ENCODE assay signal across 27 cellular contexts in the genomic region with DNA sequence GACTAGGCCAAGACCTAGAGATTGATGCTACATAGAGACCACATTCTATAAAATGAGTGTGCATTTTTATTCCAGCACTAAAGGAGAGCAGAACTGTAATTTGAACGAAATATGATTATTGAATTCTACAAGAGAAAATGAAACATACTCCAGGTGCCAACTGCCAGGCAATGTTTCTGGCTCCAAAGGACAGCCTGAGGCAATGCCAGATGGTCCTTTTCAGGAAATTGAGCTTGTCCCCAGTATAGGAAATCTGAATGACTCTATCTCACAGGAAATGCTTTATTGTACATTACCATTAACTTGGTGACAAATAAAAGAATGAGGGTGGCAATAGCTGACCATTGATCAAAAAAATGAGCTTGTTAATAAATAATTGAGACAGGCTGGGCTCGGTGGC. TPM values are rescaled to one million over a fixed set of nuclear protein-coding genes. Genes with fewer than 3 reads are reported as not detected.
DNase-seq lines count a peak whose midpoint lies in the region; ATAC-seq and TF ChIP-seq lines count a peak whose summit lies in the region.
"Had no signal": no experiment of that assay in that cellular context is flagged by ENCODE, and none has a peak within 500 bp of the region (broad histone marks: within the 10 kb centered on the region; RNA-seq: fewer than 3 reads in every experiment).

No MANE protein-coding gene starts in this region.

- no peak for TF ChIP-seq POLR2A in stomach (IDR thresholded peaks at IDR 0.05)

- H3K4me1 Mint-ChIP-seq in brain, result no peaks in the 10 kb centered on the region

- no peak overlapping the region for H3K27ac ChIP-seq in stomach
- H3K27ac ChIP-seq: PC-9, SJCRH30 had no signal

- peaks cover 10% of the 10 kb centered on the region for H3K27me3 Mint-ChIP-seq in brain
- H3K27me3 Mint-ChIP-seq: CD4-positive, alpha-beta memory T cell had no signal

- H3K4me1 ChIP-seq in stomach, result no peaks in the 10 kb centered on the region
- H3K4me1 ChIP-seq: HAP-1, SJCRH30 had no signal

- TF ChIP-seq EP300 in stomach (IDR thresholded peaks at IDR 0.05), result no peak

- DNase-seq in NCI-H1092 treated with DMSO at 0.1 percent for 48 hours (lab: John Stamatoyannopoulos, UW) (peak; percentile 2), NCI-H1092 (lab: John Stamatoyannopoulos, UW) (no peak), COLO668 (lab: John Stamatoyannopoulos, UW; ENCODE audit: unreplicated experiment) (peak; percentile 30), NCI-H1694 treated with DMSO at 0.1 percent for 48 hours (lab: John Stamatoyannopoulos, UW) (peak; percentile 71), inferior parietal cortex (ENCODE audit: extremely low spot score) (no peak), left cardiac atrium (no peak), stomach (no peak)
- DNase-seq: 8988T; C1 segment of cervical spinal cord; CD4-positive, alpha-beta memory T cell; DMS153; KBM-7; MV-4-11; NCI-H2029 treated with DMSO at 0.1 percent for 48 hours; NCI-H2171; NCI-H345; NCI-H748 treated with DMSO at 0.1 percent for 48 hours; NK-92 treated with Interleukin-12 subunit alpha and Interleukin-12 subunit beta, amount 100 ng/mL, for 24 hours; PC-9; SJCRH30; T-helper 1 cell had no signal

- no peak for TF ChIP-seq CTCF in brain (conservative IDR thresholded peaks at IDR 0.05)
- TF ChIP-seq CTCF in stomach (IDR thresholded peaks at IDR 0.05), result no peak

- H3K27ac Mint-ChIP-seq in brain, result peak overlapping the region in 4 of 5 experiments; percentile 29 to 79 (median 56)
- H3K27ac Mint-ChIP-seq: GM23338; T-helper 2 cell treated with Interferon-gamma antibody and Interleukin-4, amounts not matched to agents 5 μg/mL and 100 μg/mL, for 36 hours had no signal

- no peaks in the 10 kb centered on the region for H3K36me3 ChIP-seq in stomach
- H3K36me3 ChIP-seq: HAP-1, SJCRH30 had no signal

- H3K27me3 ChIP-seq in stomach, result no peaks in the 10 kb centered on the region
- H3K27me3 ChIP-seq: SJCRH30 had no signal

- no peak for ATAC-seq in left cardiac atrium
- ATAC-seq: GM23338, Right ventricle myocardium inferior had no signal

- H3K4me3 Mint-ChIP-seq in brain, result no peak overlapping the region
- H3K4me3 Mint-ChIP-seq: CD4-positive, alpha-beta memory T cell; GM23338; T-helper 2 cell treated with Interferon-gamma antibody and Interleukin-4, amounts not matched to agents 5 μg/mL and 100 μg/mL, for 36 hours had no signal

- WGBS in stomach, 5 donors, result 63 to 82% (median 78%) methylated on average over 2 of the region's 2 CpGs

- no peak overlapping the region for H3K4me3 ChIP-seq in stomach
- H3K4me3 ChIP-seq: GM23338, HAP-1, PC-9, SJCRH30 had no signal

- no peaks in the 10 kb centered on the region for H3K36me3 Mint-ChIP-seq in brain
- H3K36me3 Mint-ChIP-seq: CD4-positive, alpha-beta memory T cell had no signal

- no peaks in the 10 kb centered on the region for H3K9me3 ChIP-seq in stomach
- H3K9me3 ChIP-seq: HAP-1, SJCRH30 had no signal

- intact Hi-C loops in left cardiac atrium (cut with DNase I), result no loop called here
- intact Hi-C loops in stomach (cut with DNase I; ENCODE audit: low total_unique reads), result no loop called here

- no peaks in the 10 kb centered on the region for H3K9me3 Mint-ChIP-seq in brain
- H3K9me3 Mint-ChIP-seq: CD4-positive, alpha-beta memory T cell; GM23338; T-helper 2 cell treated with Interferon-gamma antibody and Interleukin-4, amounts not matched to agents 5 μg/mL and 100 μg/mL, for 36 hours had no signal

RNA-seq across cellular contexts. Expression of a gene that starts 28.7 kb away (rescaled TPM):
- polyA plus RNA-seq in brain (ENCODE audit: insufficient read depth, low read depth, low replicate concordance) (5.7 TPM), stomach (1 to 10 TPM in 2 of 3 donors, under 1 TPM in 1; 0.63 to 1.3 (median 1.1) TPM)
- total RNA-seq in left cardiac atrium (10 to 100 TPM in 1 of 2 donors, 1 to 10 TPM in 1; 9.6 to 12.2 TPM), stomach (1 to 10 TPM; 3.5 to 9.0 (median 4.8) TPM)
- total RNA-seq: MCF 10A had no signal

Comparison
In these comparisons a context has a peak if more than half of its experiments do, and no peak if none do; other contexts are left out.
1. DNase-seq: peak in NCI-H1092 treated with DMSO at 0.1 percent for 48 hours (single experiment), COLO668 (single experiment) and NCI-H1694 treated with DMSO at 0.1 percent for 48 hours (single experiment); none in NCI-H1092 (single experiment), inferior parietal cortex (single experiment), left cardiac atrium (single experiment) and stomach (single experiment).